In the genomic region with DNA sequence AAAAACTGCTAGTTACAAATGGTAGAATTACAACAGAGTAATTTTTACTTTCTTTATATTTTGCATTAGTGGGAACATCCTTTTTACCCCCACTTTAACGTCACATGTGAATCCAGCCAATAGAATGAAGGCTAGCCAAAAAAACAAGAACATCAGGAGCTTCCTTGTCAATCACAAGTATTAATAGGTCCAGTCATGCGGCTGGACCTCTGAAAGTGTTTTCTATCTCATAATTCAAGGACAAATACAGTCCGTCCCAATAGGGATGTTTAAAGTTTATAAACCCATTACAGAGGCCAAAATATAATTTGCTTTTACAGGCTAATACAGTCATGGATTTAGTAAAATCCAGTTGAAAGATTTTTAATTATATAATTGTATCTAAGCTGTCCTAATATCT, we compare ENCODE assay signal across 31 cellular contexts.
"Had no signal": no experiment of that assay in that cellular context is flagged by ENCODE, and none has a peak within 500 bp of the region (broad histone marks: within the 10 kb centered on the region; RNA-seq: fewer than 3 reads in every experiment).

No MANE protein-coding gene starts in this region.

- H3K27me3 Mint-ChIP-seq: brain had no signal

- H3K9me3 Mint-ChIP-seq: activated CD8-positive, alpha-beta T cell treated with anti-CD3 and anti-CD28 coated beads for 36 hours; activated naive CD4-positive, alpha-beta T cell treated with anti-CD3 and anti-CD28 coated beads for 36 hours; activated naive CD4-positive, alpha-beta T cell treated with anti-CD3 and anti-CD28 coated beads, Interleukin-2, amount 50 U/mL, for 72 hours; activated T-cell treated with anti-CD3 and anti-CD28 coated beads, Interleukin-2, amount 50 U/mL, for 24 hours; brain had no signal

- ATAC-seq: activated CD8-positive, alpha-beta T cell treated with anti-CD3 and anti-CD28 coated beads for 36 hours; activated naive CD4-positive, alpha-beta T cell treated with anti-CD3 and anti-CD28 coated beads, Interleukin-2, amount 50 U/mL, for 72 hours had no signal

- H3K4me3 Mint-ChIP-seq: activated CD8-positive, alpha-beta T cell treated with anti-CD3 and anti-CD28 coated beads for 36 hours; activated naive CD4-positive, alpha-beta T cell treated with anti-CD3 and anti-CD28 coated beads for 36 hours; activated T-cell treated with anti-CD3 and anti-CD28 coated beads, Interleukin-2, amount 50 U/mL, for 24 hours; brain had no signal

- H3K4me3 ChIP-seq: adrenal gland, Peyer's patch had no signal

- H3K27me3 ChIP-seq: adrenal gland, Peyer's patch had no signal

- H3K4me1 ChIP-seq: Peyer's patch had no signal

- DNase-seq: activated CD4-positive, alpha-beta T cell treated with anti-CD3 and anti-CD28 coated beads for 1 hour; activated CD4-positive, alpha-beta T cell treated with anti-CD3 and anti-CD28 coated beads for 48 hours; activated CD4-positive, CD25-positive, alpha-beta regulatory T cell; activated CD8-positive, alpha-beta T cell treated with anti-CD3 and anti-CD28 coated beads for 36 hours; activated gamma-delta T cell treated with Interleukin-2 at 50 U/mL for 16 hours; activated naive CD4-positive, alpha-beta T cell treated with anti-CD3 and anti-CD28 coated beads for 36 hours; activated T-cell treated with anti-CD3 and anti-CD28 coated beads, Interleukin-2, amount 50 U/mL, for 24 hours; anterior cingulate cortex; central memory CD4-positive, alpha-beta T cell; Karpas-422; KBM-7; NCI-H1105; NCI-H1417 treated with DMSO at 0.1 percent for 48 hours; NCI-H187 treated with DMSO at 0.1 percent for 48 hours; NCI-H2081; NCI-H2171 treated with DMSO at 0.1 percent for 48 hours; NCI-H2227 treated with DMSO at 0.1 percent for 48 hours; NCI-H446 treated with DMSO at 0.1 percent for 48 hours; NCI-H524; NCI-H69; NCI-H82; Peyer's patch; RPMI8226; SW 1271; T-helper 1 cell; T-helper 2 cell; T-helper 9 cell; WERI-Rb-1 had no signal

- H3K9me3 ChIP-seq: adrenal gland, Peyer's patch had no signal

- H3K36me3 ChIP-seq: adrenal gland, Peyer's patch, WERI-Rb-1 had no signal

- H3K36me3 Mint-ChIP-seq: activated naive CD4-positive, alpha-beta T cell treated with anti-CD3 and anti-CD28 coated beads, Interleukin-2, amount 50 U/mL, for 72 hours; brain had no signal

- H3K27ac ChIP-seq: Peyer's patch, WERI-Rb-1 had no signal

- H3K27ac Mint-ChIP-seq: activated CD8-positive, alpha-beta T cell treated with anti-CD3 and anti-CD28 coated beads for 36 hours; activated naive CD4-positive, alpha-beta T cell treated with anti-CD3 and anti-CD28 coated beads for 36 hours; activated naive CD4-positive, alpha-beta T cell treated with anti-CD3 and anti-CD28 coated beads, Interleukin-2, amount 50 U/mL, for 72 hours; activated T-cell treated with anti-CD3 and anti-CD28 coated beads, Interleukin-2, amount 50 U/mL, for 24 hours; brain had no signal
